In genomic region chr14:103006991-103007520, GRCh38 we compare ENCODE assay signal across 19 cellular contexts. TPM values are rescaled to one million over a fixed set of nuclear protein-coding genes. Genes with fewer than 3 reads are reported as not detected.
DNase-seq lines count a peak whose midpoint lies in the region; ATAC-seq, FAIRE-seq and TF ChIP-seq lines count a peak whose summit lies in the region.
"Had no signal": no experiment of that assay in that cellular context is flagged by ENCODE, and none has a peak within 500 bp of the region (broad histone marks: within the 10 kb centered on the region; RNA-seq: fewer than 3 reads in every experiment).

No MANE protein-coding gene starts in this region.

- no peak for TF ChIP-seq EP300 in sigmoid colon (IDR thresholded peaks at IDR 0.05)

- H3K4me3 Mint-ChIP-seq in Calu3 (ENCODE audit: low read depth, unreplicated experiment) (no peak overlapping the region), WTC11 (no peak overlapping the region)
- no peak overlapping the region for H3K4me3 Mint-ChIP-seq in CD4-positive, alpha-beta T cell
- H3K4me3 Mint-ChIP-seq: CD8-positive, alpha-beta T cell had no signal

- CTCF ChIA-PET in Calu3 (lab: Charles Lee) (no interaction called here), WTC11 (lab: Charles Lee) (no interaction called here), endothelial cell of umbilical vein (lab: Charles Lee) (no interaction called here)
- CTCF ChIA-PET in CD4-positive, alpha-beta T cell (lab: Charles Lee) = no interaction called here

- no TSS peak for BruUV-seq in Calu3 (replicated peaks; lab: Mats Ljungman, UMichigan)
- BruUV-seq in endothelial cell of umbilical vein (replicated peaks; lab: Mats Ljungman, UMichigan) = no TSS peak

- TF ChIP-seq POLR2A in endothelial cell of umbilical vein (IDR thresholded peaks at IDR 0.05; ENCODE audit: low read depth, low read length) = no peak
- TF ChIP-seq POLR2A in sigmoid colon (IDR thresholded peaks at IDR 0.05) = no peak

- H3K79me2 ChIP-seq in endothelial cell of umbilical vein (ENCODE audit: control insufficient read depth, insufficient read depth, low read length) = peaks cover 55% of the 10 kb centered on the region

- intact Hi-C loops in Calu3 (cut with micrococcal nuclease; ENCODE audit: unreplicated experiment) = no loop called here
- intact Hi-C loops in endothelial cell of umbilical vein (cut with micrococcal nuclease) = loop anchor here (2.0 kb wide), 1 partner anchor 14 kb away; no protein-coding TSS in a partner anchor
- intact Hi-C loops in sigmoid colon (cut with DNase I) = no loop called here
- intact Hi-C loops in CD4-positive, alpha-beta T cell (cut with DNase I, micrococcal nuclease) = no loop called here

- H3K4me3 ChIP-seq in endothelial cell of umbilical vein (replicated peaks in 1 of 3; ENCODE audit: insufficient read depth in 1 of 3, low read depth in 1 of 3, low read length in 3 of 3) (no peak overlapping the region), sigmoid colon (no peak overlapping the region)

- no peaks in the 10 kb centered on the region for H3K27me3 Mint-ChIP-seq in Calu3 (ENCODE audit: unreplicated experiment)
- H3K27me3 Mint-ChIP-seq in WTC11 (ENCODE audit: low read depth) = no peaks in the 10 kb centered on the region
- no peaks in the 10 kb centered on the region for H3K27me3 Mint-ChIP-seq in CD4-positive, alpha-beta T cell

- H3K36me3 Mint-ChIP-seq in Calu3 (ENCODE audit: insufficient read depth, unreplicated experiment) (peaks cover 57% of the 10 kb centered on the region), WTC11 (peaks cover 45% of the 10 kb centered on the region)
- peaks cover 8% of the 10 kb centered on the region for H3K36me3 Mint-ChIP-seq in CD4-positive, alpha-beta T cell (ENCODE audit: low read depth)
- H3K36me3 Mint-ChIP-seq: CD8-positive, alpha-beta T cell had no signal

- DNase-seq in Calu3 (no peak), WTC11 (ENCODE audit: low spot score) (no peak), endothelial cell of umbilical vein (ENCODE audit: low read depth, low spot score) (no peak), sigmoid colon (peak; percentile 15), EL (no peak), AG08396 (ENCODE audit: low spot score) (no peak), amygdala (lab: John Stamatoyannopoulos, UW) (no peak)
- DNase-seq in CD4-positive, alpha-beta T cell = no peak
- DNase-seq: CD8-positive, alpha-beta T cell; DMS53; GOT3; MM.1S; NCI-H1092 treated with DMSO at 0.1 percent for 48 hours; NCI-H1694; NCI-H2107; NCI-H524; SHP77 treated with DMSO at 0.1 percent for 48 hours had no signal

- ATAC-seq in WTC11 = no peak
- no peak for ATAC-seq in CD4-positive, alpha-beta T cell (ENCODE audit: poor library complexity)
- ATAC-seq: CD8-positive, alpha-beta T cell had no signal

- H3K9ac ChIP-seq in endothelial cell of umbilical vein (replicated peaks; ENCODE audit: extremely low read depth, insufficient read depth, low read length) = no peak overlapping the region

- H3K27ac Mint-ChIP-seq in Calu3 (ENCODE audit: unreplicated experiment) (peak overlapping the region; percentile 23), WTC11 (peak overlapping the region; percentile 53)
- H3K27ac Mint-ChIP-seq in CD4-positive, alpha-beta T cell = no peak overlapping the region
- H3K27ac Mint-ChIP-seq: CD8-positive, alpha-beta T cell had no signal

- H3K27ac ChIP-seq in endothelial cell of umbilical vein (ENCODE audit: insufficient read depth, low read depth, low read length) (peak overlapping the region; percentile 4), sigmoid colon (no peak overlapping the region)
- H3K27ac ChIP-seq in CD4-positive, alpha-beta T cell (ENCODE audit: low read depth, low read length) = no peak overlapping the region

- no peak overlapping the region for H3K4me2 ChIP-seq in endothelial cell of umbilical vein (ENCODE audit: insufficient read depth, low read length)

- H3K27me3 ChIP-seq in endothelial cell of umbilical vein (ENCODE audit: control insufficient read depth in 2 of 2, insufficient read depth in 2 of 2, low read length in 2 of 2) (no peaks in the 10 kb centered on the region), sigmoid colon (no peaks in the 10 kb centered on the region)
- H3K27me3 ChIP-seq in CD4-positive, alpha-beta T cell (ENCODE audit: control insufficient read depth, insufficient read depth, low read length) = no peaks in the 10 kb centered on the region

- H2AFZ ChIP-seq in endothelial cell of umbilical vein (ENCODE audit: low read depth, low read length) = no peak overlapping the region

- no peak for FAIRE-seq in endothelial cell of umbilical vein (lab: Jason Lieb, UNC)
- FAIRE-seq: A204.1, GM12891 had no signal

- no peaks in the 10 kb centered on the region for H3K9me3 ChIP-seq in endothelial cell of umbilical vein (replicated peaks; ENCODE audit: control insufficient read depth, insufficient read depth, low read length)
- H3K9me3 ChIP-seq in sigmoid colon = no peaks in the 10 kb centered on the region
- no peaks in the 10 kb centered on the region for H3K9me3 ChIP-seq in CD4-positive, alpha-beta T cell (ENCODE audit: control insufficient read depth, low read length)

- H3K4me1 ChIP-seq in endothelial cell of umbilical vein (ENCODE audit: control insufficient read depth, extremely low read depth, insufficient read depth, low read length) (peaks cover 40% of the 10 kb centered on the region), sigmoid colon (no peaks in the 10 kb centered on the region)

- 96 to 97% methylated on average over 14 of the region's 14 CpGs for WGBS in sigmoid colon, 2 donors

- H3K4me1 Mint-ChIP-seq in Calu3 (ENCODE audit: low read depth, unreplicated experiment) = peaks cover 25% of the 10 kb centered on the region
- no peaks in the 10 kb centered on the region for H3K4me1 Mint-ChIP-seq in WTC11
- H3K4me1 Mint-ChIP-seq in CD4-positive, alpha-beta T cell (ENCODE audit: low read depth) = no peaks in the 10 kb centered on the region

- dilution Hi-C loops in endothelial cell of umbilical vein (cut with MboI; ENCODE audit: extremely low pct_ligation_motif_present, low sequenced_read_pairs) = no loop called here

- TF ChIP-seq CTCF in Calu3 (IDR thresholded peaks at IDR 0.05; ENCODE audit: unreplicated experiment) = no peak
- TF ChIP-seq CTCF in WTC11 (IDR thresholded peaks at IDR 0.05) = no peak
- no peak for TF ChIP-seq CTCF in endothelial cell of umbilical vein (IDR thresholded peaks at IDR 0.05; ENCODE audit: extremely low read depth in 1 of 2, insufficient read depth in 1 of 2, low read depth in 1 of 2, low read length in 2 of 2)
- TF ChIP-seq CTCF in sigmoid colon (IDR thresholded peaks at IDR 0.05) = no peak
- TF ChIP-seq CTCF in CD4-positive, alpha-beta T cell (IDR thresholded peaks at IDR 0.05) = no peak

- H4K20me1 ChIP-seq in endothelial cell of umbilical vein (replicated peaks; ENCODE audit: control insufficient read depth, extremely low read depth, insufficient read depth, low read length) = no peaks in the 10 kb centered on the region

- no peaks in the 10 kb centered on the region for H3K9me3 Mint-ChIP-seq in Calu3 (ENCODE audit: low read depth, unreplicated experiment)
- H3K9me3 Mint-ChIP-seq in WTC11 = no peaks in the 10 kb centered on the region
- no peaks in the 10 kb centered on the region for H3K9me3 Mint-ChIP-seq in CD4-positive, alpha-beta T cell
- H3K9me3 Mint-ChIP-seq: CD8-positive, alpha-beta T cell had no signal

- POLR2A ChIA-PET in WTC11 (lab: Charles Lee) (no interaction called here), endothelial cell of umbilical vein (lab: Charles Lee) (no interaction called here)
- POLR2A ChIA-PET in CD4-positive, alpha-beta T cell (lab: Charles Lee) = no interaction called here

- peaks cover 0 to 19% of the 10 kb centered on the region in 2 experiments for H3K36me3 ChIP-seq in endothelial cell of umbilical vein (ENCODE audit: control insufficient read depth in 2 of 2, extremely low read depth in 1 of 2, insufficient read depth in 2 of 2, low read length in 2 of 2)
- peaks cover 11 to 75% (median 37%) of the 10 kb centered on the region in 4 donors for H3K36me3 ChIP-seq in sigmoid colon

- no peaks in the 10 kb centered on the region for H3K9me1 ChIP-seq in endothelial cell of umbilical vein (replicated peaks; ENCODE audit: control insufficient read depth, extremely low read depth, insufficient read depth, low read length)

TF ChIP-seq in endothelial cell of umbilical vein, 7 proteins besides CTCF, POLR2A, EP300 and RAD21:
- TF ChIP-seq FOS (IDR thresholded peaks at IDR 0.05; ENCODE audit: borderline replicate concordance, insufficient read depth, low read length) (no peak), MAX (IDR thresholded peaks at IDR 0.05; ENCODE audit: insufficient read depth, insufficient read length) (no peak), GATA2 (IDR thresholded peaks at IDR 0.05; ENCODE audit: insufficient read depth, insufficient read length, low read depth, low read length) (no peak), POLR2AphosphoS5 (IDR thresholded peaks at IDR 0.05; ENCODE audit: insufficient read depth, low read depth, low read length) (no peak), EZH2 (IDR thresholded peaks at IDR 0.05; ENCODE audit: borderline replicate concordance, low read depth, low read length, severe bottlenecking) (no peak), MYC (IDR thresholded peaks at IDR 0.05; ENCODE audit: low read depth, low read length) (no peak), JUN (IDR thresholded peaks at IDR 0.05; ENCODE audit: borderline replicate concordance, insufficient read depth, insufficient read length, low read depth) (no peak)

RNA-seq across cellular contexts. Expression of gene CDC42BPB, which starts 50.3 kb away (rescaled TPM):
- total RNA-seq in Calu3 (2022) (98.7 and 112 TPM in 2 replicates), WTC11 (2021) (87.1 to 96.9 TPM (median 87.3 TPM) in 3 replicates), endothelial cell of umbilical vein (131 and 136 TPM in 2 replicates), sigmoid colon (10 to 100 TPM; 58.5 to 82.3 (median 61.6) TPM)
- polyA plus RNA-seq in endothelial cell of umbilical vein (82.6 and 93.7 TPM in 2 replicates), sigmoid colon (10 to 100 TPM; 18.0 to 51.5 (median 24.0) TPM)
- polyA plus RNA-seq in endothelial cell of umbilical vein (2011; cell fraction: cytosol; rRNA removed) = 91.3 and 93.3 TPM in 2 replicates
- polyA plus RNA-seq in endothelial cell of umbilical vein (2011; cell fraction: nucleus; rRNA removed) = 301 and 323 TPM in 2 replicates
- 81.5 and 92.0 TPM in 2 replicates for polyA plus RNA-seq in endothelial cell of umbilical vein (2012)
- polyA minus RNA-seq in endothelial cell of umbilical vein = 217 and 238 TPM in 2 replicates
- polyA minus RNA-seq in endothelial cell of umbilical vein (2011; cell fraction: cytosol; rRNA and poly(A)+ RNA removed) = 43.9 TPM
- 147 and 209 TPM in 2 replicates for polyA minus RNA-seq in endothelial cell of umbilical vein (2011; cell fraction: nucleus; rRNA and poly(A)+ RNA removed)
- total RNA-seq in CD4-positive, alpha-beta T cell = 1 to 10 TPM; 6.6 to 7.6 TPM

Comparison
In these comparisons a context has a peak if more than half of its experiments do, and no peak if none do; other contexts are left out.
1. RNA of gene CDC42BPB, which starts 50.3 kb away (total RNA-seq): 131 to 136 TPM in endothelial cell of umbilical vein, 98.7 to 112 TPM in Calu3, 87.1 to 96.9 TPM in WTC11 and 58.5 to 82.3 TPM in sigmoid colon; 6.6 to 7.6 TPM in CD4-positive, alpha-beta T cell; every median in the first group is over 4 times any median in the second.